In genomic region chr3:10187295-10187876, GRCh38 we compare ENCODE assay signal across 17 cellular contexts. TPM values are rescaled to one million over a fixed set of nuclear protein-coding genes. Genes with fewer than 3 reads are reported as not detected.
DNase-seq lines count a peak whose midpoint lies in the region; ATAC-seq, FAIRE-seq and TF ChIP-seq lines count a peak whose summit lies in the region.
"Had no signal": no experiment of that assay in that cellular context is flagged by ENCODE, and none has a peak within 500 bp of the region (broad histone marks: within the 10 kb centered on the region; RNA-seq: fewer than 3 reads in every experiment).

No MANE protein-coding gene starts in this region.

- no peak for FAIRE-seq in HepG2 (lab: Jason Lieb, UNC)
- FAIRE-seq: small intestine had no signal

- H3K9me3 ChIP-seq in thymus (ENCODE audit: control insufficient read depth) (no peaks in the 10 kb centered on the region), HepG2 (ENCODE audit: low read length) (no peaks in the 10 kb centered on the region)
- H3K9me3 ChIP-seq: testis had no signal

- H3K27me3 Mint-ChIP-seq in activated naive CD4-positive, alpha-beta T cell treated with anti-CD3 and anti-CD28 coated beads, Interleukin-2, amount 50 U/mL, for 24 hours: no peaks in the 10 kb centered on the region
- H3K27me3 Mint-ChIP-seq in activated CD8-positive, alpha-beta T cell treated with anti-CD3 and anti-CD28 coated beads, Interleukin-2, amount 10 ng/mL, durations not matched to agents 7 days and 5 days (ENCODE audit: low read depth): no peaks in the 10 kb centered on the region

- no peak for TF ChIP-seq CTCF in HepG2 (CRISPR knock-in tag; IDR thresholded peaks at IDR 0.05)

- H3K36me3 Mint-ChIP-seq in activated naive CD4-positive, alpha-beta T cell treated with anti-CD3 and anti-CD28 coated beads, Interleukin-2, amount 50 U/mL, for 24 hours: peaks cover 4% of the 10 kb centered on the region
- H3K36me3 Mint-ChIP-seq in activated CD8-positive, alpha-beta T cell treated with anti-CD3 and anti-CD28 coated beads, Interleukin-2, amount 10 ng/mL, durations not matched to agents 7 days and 5 days (ENCODE audit: low read depth): peaks cover 9% of the 10 kb centered on the region

- no peak overlapping the region for H3K4me3 ChIP-seq in thymus (ENCODE audit: low read length)
- no peak overlapping the region for H3K4me3 ChIP-seq in HepG2 (replicated peaks in 1 of 3; ENCODE audit: insufficient read depth in 1 of 3, low read depth in 2 of 3, low read length in 3 of 3)
- H3K4me3 ChIP-seq: testis had no signal

- TF ChIP-seq RAD21 in HepG2 (CRISPR knock-in tag; IDR thresholded peaks at IDR 0.05): no peak

- 94% methylated on average over 4 of the region's 4 CpGs for WGBS in thymus
- WGBS in HepG2 (ENCODE audit: low lambda C conversion rate): 97% methylated on average over 4 of the region's 4 CpGs

- H3K27ac ChIP-seq in thymus (ENCODE audit: low read depth) (peak overlapping the region; percentile 33), HepG2 (ENCODE audit: extremely low read length, insufficient read depth, low read length) (no peak overlapping the region)
- H3K27ac ChIP-seq: testis had no signal

- H3K27me3 ChIP-seq in thymus (ENCODE audit: control insufficient read depth, insufficient read depth) (no peaks in the 10 kb centered on the region), HepG2 (ENCODE audit: control insufficient read depth in 1 of 2, insufficient read depth in 2 of 2, low read length in 2 of 2) (no peaks in the 10 kb centered on the region)
- H3K27me3 ChIP-seq: testis had no signal

- peaks cover 69% of the 10 kb centered on the region for H3K4me1 Mint-ChIP-seq in activated naive CD4-positive, alpha-beta T cell treated with anti-CD3 and anti-CD28 coated beads, Interleukin-2, amount 50 U/mL, for 24 hours
- peaks cover 68% of the 10 kb centered on the region for H3K4me1 Mint-ChIP-seq in activated CD8-positive, alpha-beta T cell treated with anti-CD3 and anti-CD28 coated beads, Interleukin-2, amount 10 ng/mL, durations not matched to agents 7 days and 5 days (ENCODE audit: low read depth)

- TF ChIP-seq POLR2A in HepG2 (IDR thresholded peaks at IDR 0.05; ENCODE audit: insufficient read depth in 1 of 2, low read depth in 2 of 2, low read length in 2 of 2): no peak

- H3K9me3 Mint-ChIP-seq in activated naive CD4-positive, alpha-beta T cell treated with anti-CD3 and anti-CD28 coated beads, Interleukin-2, amount 50 U/mL, for 24 hours: no peaks in the 10 kb centered on the region
- no peaks in the 10 kb centered on the region for H3K9me3 Mint-ChIP-seq in activated CD8-positive, alpha-beta T cell treated with anti-CD3 and anti-CD28 coated beads, Interleukin-2, amount 10 ng/mL, durations not matched to agents 7 days and 5 days (ENCODE audit: insufficient read depth)
- H3K9me3 Mint-ChIP-seq: activated naive CD4-positive, alpha-beta T cell treated with anti-CD3 and anti-CD28 coated beads for 36 hours had no signal

- no peaks in the 10 kb centered on the region for H4K20me1 ChIP-seq in HepG2 (ENCODE audit: insufficient read depth, low read length)

- in situ Hi-C loops in HepG2 (cut with HindIII; ENCODE audit: extremely low pct_ligation_motif_present, low pct_unique_long_range_greater_than_20kb): no loop called here

- CTCF ChIA-PET in activated CD8-positive, alpha-beta T cell treated with anti-CD3 and anti-CD28 coated beads, Interleukin-2, amount 10 ng/mL, durations not matched to agents 7 days and 5 days (lab: Charles Lee): interaction anchor here (1.4 to 2.5 kb wide), 3 partner anchors 22 to 35 kb away, joined by 4 to 12 read pairs (median 7); partner anchors contain the start of gene IRAK2
- CTCF ChIA-PET in HepG2 (lab: Yijun Ruan, JAX; ENCODE audit: low intra/inter-chr PET ratio, low total read pairs): no interaction called here

- TF ChIP-seq EP300 in HepG2 (IDR thresholded peaks at IDR 0.05; ENCODE audit: low read depth in 2 of 2, low read length in 2 of 2) (no peak), HepG2 (CRISPR knock-in tag; IDR thresholded peaks at IDR 0.05; ENCODE audit: borderline replicate concordance) (no peak)

- H3K4me1 ChIP-seq in thymus (ENCODE audit: control insufficient read depth, insufficient read depth, low read length): peaks cover 22% of the 10 kb centered on the region
- peaks cover 24% of the 10 kb centered on the region for H3K4me1 ChIP-seq in HepG2 (ENCODE audit: insufficient read depth, low read length)

- no peaks in the 10 kb centered on the region for H3K79me2 ChIP-seq in HepG2 (ENCODE audit: insufficient read depth, low read length)

- DNase-seq in activated naive CD4-positive, alpha-beta T cell treated with Interleukin-2 at 50 U/mL for 16 hours: no peak
- DNase-seq in activated CD8-positive, alpha-beta T cell treated with anti-CD3 and anti-CD28 coated beads, Interleukin-2, amount 10 ng/mL, durations not matched to agents 7 days and 5 days: no peak
- DNase-seq in kidney tubule cell (ENCODE audit: low spot score) (peak; percentile 41), dedifferentiated amniotic fluid mesenchymal stem cell (ENCODE audit: extremely low spot score) (no peak), NCI-H1417 treated with DMSO at 0.1 percent for 48 hours (lab: John Stamatoyannopoulos, UW) (no peak), HepG2 (ENCODE audit: low spot score) (no peak)
- DNase-seq: ACHN; activated CD8-positive, alpha-beta memory T cell treated with anti-CD3 and anti-CD28 coated beads for 24 hours; activated naive CD4-positive, alpha-beta T cell treated with anti-CD3 and anti-CD28 coated beads for 36 hours; erythroblast; NCI-H146; NCI-H510A treated with DMSO at 0.1 percent for 48 hours; small intestine; testis had no signal

- intact Hi-C loops in HepG2 (cut with micrococcal nuclease; ENCODE audit: unreplicated experiment): no loop called here

- H3K27ac Mint-ChIP-seq in activated naive CD4-positive, alpha-beta T cell treated with anti-CD3 and anti-CD28 coated beads, Interleukin-2, amount 50 U/mL, for 24 hours: peak overlapping the region; percentile 72
- H3K27ac Mint-ChIP-seq in activated CD8-positive, alpha-beta T cell treated with anti-CD3 and anti-CD28 coated beads, Interleukin-2, amount 10 ng/mL, durations not matched to agents 7 days and 5 days: peak overlapping the region; percentile 44

- H3K4me3 Mint-ChIP-seq in activated naive CD4-positive, alpha-beta T cell treated with anti-CD3 and anti-CD28 coated beads, Interleukin-2, amount 50 U/mL, for 24 hours: no peak overlapping the region
- H3K4me3 Mint-ChIP-seq in activated CD8-positive, alpha-beta T cell treated with anti-CD3 and anti-CD28 coated beads, Interleukin-2, amount 10 ng/mL, durations not matched to agents 7 days and 5 days: no peak overlapping the region
- H3K4me3 Mint-ChIP-seq: activated naive CD4-positive, alpha-beta T cell treated with anti-CD3 and anti-CD28 coated beads for 36 hours had no signal

- no peak overlapping the region for H3K4me2 ChIP-seq in HepG2 (ENCODE audit: low read depth, low read length)

- no peak overlapping the region for H2AFZ ChIP-seq in HepG2 (ENCODE audit: low read length)

- H3K9ac ChIP-seq in HepG2 (ENCODE audit: insufficient read depth, low read depth, low read length): no peak overlapping the region

- no TSS peak for BruUV-seq in HepG2 (replicated peaks; lab: Mats Ljungman, UMichigan)

- POLR2A ChIA-PET in activated CD8-positive, alpha-beta T cell treated with anti-CD3 and anti-CD28 coated beads, Interleukin-2, amount 10 ng/mL, durations not matched to agents 7 days and 5 days (lab: Charles Lee): interaction anchor here (0.8 to 1.3 kb wide), 2 partner anchors 11 to 46 kb away, joined by 3 read pairs; partner anchors contain the start of gene VHL
- POLR2A ChIA-PET in HepG2 (lab: Yijun Ruan, JAX): interaction anchor here (1.3 to 2.2 kb wide), 2 partner anchors 17 to 34 kb away, joined by 3 to 8 read pairs; no protein-coding TSS in a partner anchor

- no peak for ATAC-seq in activated CD8-positive, alpha-beta T cell treated with anti-CD3 and anti-CD28 coated beads, Interleukin-2, amount 10 ng/mL, durations not matched to agents 7 days and 5 days
- ATAC-seq in HepG2: no peak
- ATAC-seq: left ventricle myocardium superior had no signal

- H3K36me3 ChIP-seq in thymus (ENCODE audit: control insufficient read depth, insufficient read depth): no peaks in the 10 kb centered on the region
- peaks cover 10 to 45% of the 10 kb centered on the region in 2 experiments for H3K36me3 ChIP-seq in HepG2 (replicated peaks in 1 of 2; ENCODE audit: control insufficient read depth in 1 of 2, insufficient read depth in 2 of 2, low read length in 2 of 2)

RNA-seq across cellular contexts. Expression of gene IRAK2, which starts 22.7 kb away (rescaled TPM):
- 1 to 10 TPM; 1.3 to 1.4 TPM for total RNA-seq in activated CD8-positive, alpha-beta T cell treated with anti-CD3 and anti-CD28 coated beads, Interleukin-2, amount 10 ng/mL, durations not matched to agents 7 days and 5 days
- polyA plus RNA-seq in thymus (3.3 TPM), HepG2 (2011; rRNA removed) (23.3 and 27.9 TPM in 2 replicates)
- total RNA-seq in HepG2 (2016; rRNA removed; fragmentation: Illumina TruSeq; extraction: Trizol): 13.1 and 15.3 TPM in 2 replicates
- total RNA-seq in HepG2 (2016; cell fraction: cytosol; rRNA removed; fragmentation: Illumina TruSeq; extraction: Trizol; ENCODE audit: low read depth): 1.5 and 1.7 TPM in 2 replicates
- total RNA-seq in HepG2 (2016; cell fraction: insoluble cytoplasmic fraction; rRNA removed; fragmentation: Illumina TruSeq; extraction: Trizol): 12.7 and 14.4 TPM in 2 replicates
- total RNA-seq in HepG2 (2016; cell fraction: membrane; rRNA removed; fragmentation: Illumina TruSeq; extraction: Trizol): 5.2 TPM in 2 replicates
- 8.0 and 8.2 TPM in 2 replicates for total RNA-seq in HepG2 (2016; cell fraction: nucleus; rRNA removed; fragmentation: Illumina TruSeq; extraction: Trizol)
- 20.5 and 24.9 TPM in 2 replicates for polyA plus RNA-seq in HepG2 (2011; cell fraction: cytosol; rRNA removed)
- 10.1 and 12.7 TPM in 2 replicates for polyA plus RNA-seq in HepG2 (2011; cell fraction: nucleus; rRNA removed)
- 12.4 and 13.3 TPM in 2 replicates for polyA plus RNA-seq in HepG2 (2012)
- polyA plus RNA-seq in HepG2 (2016; cell fraction: cytosol; fragmentation: Illumina TruSeq; extraction: Trizol; ENCODE audit: low read depth): 0.59 and 0.79 TPM in 2 replicates
- polyA plus RNA-seq in HepG2 (2016; cell fraction: insoluble cytoplasmic fraction; fragmentation: Illumina TruSeq; extraction: Trizol; ENCODE audit: low read depth): 11.6 and 13.6 TPM in 2 replicates
- polyA plus RNA-seq in HepG2 (2016; cell fraction: membrane; fragmentation: Illumina TruSeq; extraction: Trizol; ENCODE audit: low read depth): 1.8 and 2.2 TPM in 2 replicates
- 9.0 and 10.2 TPM in 2 replicates for polyA plus RNA-seq in HepG2 (2016; cell fraction: nucleus; fragmentation: Illumina TruSeq; extraction: Trizol; ENCODE audit: insufficient read depth, low read depth)
- 11.7 and 37.7 TPM in 2 replicates for polyA minus RNA-seq in HepG2 (2011; rRNA and poly(A)+ RNA removed; ENCODE audit: low replicate concordance)
- 15.0 and 20.4 TPM in 2 replicates for polyA minus RNA-seq in HepG2 (2011; cell fraction: cytosol; rRNA and poly(A)+ RNA removed)
- 9.5 and 12.4 TPM in 2 replicates for polyA minus RNA-seq in HepG2 (2011; cell fraction: nucleus; rRNA and poly(A)+ RNA removed)

RNA-seq across cellular contexts. Expression of gene VHL, which starts 45.8 kb away (rescaled TPM):
- 10 to 100 TPM; 57.0 to 59.1 TPM for total RNA-seq in activated CD8-positive, alpha-beta T cell treated with anti-CD3 and anti-CD28 coated beads, Interleukin-2, amount 10 ng/mL, durations not matched to agents 7 days and 5 days
- polyA plus RNA-seq in thymus (78.0 TPM), HepG2 (2011; rRNA removed) (23.5 and 24.2 TPM in 2 replicates)
- total RNA-seq in HepG2 (2016; rRNA removed; fragmentation: Illumina TruSeq; extraction: Trizol): 51.7 and 64.4 TPM in 2 replicates
- 9.3 and 10.4 TPM in 2 replicates for total RNA-seq in HepG2 (2016; cell fraction: cytosol; rRNA removed; fragmentation: Illumina TruSeq; extraction: Trizol; ENCODE audit: low read depth)
- 51.6 and 58.3 TPM in 2 replicates for total RNA-seq in HepG2 (2016; cell fraction: insoluble cytoplasmic fraction; rRNA removed; fragmentation: Illumina TruSeq; extraction: Trizol)
- total RNA-seq in HepG2 (2016; cell fraction: membrane; rRNA removed; fragmentation: Illumina TruSeq; extraction: Trizol): 50.5 and 52.2 TPM in 2 replicates
- 34.3 and 34.9 TPM in 2 replicates for total RNA-seq in HepG2 (2016; cell fraction: nucleus; rRNA removed; fragmentation: Illumina TruSeq; extraction: Trizol)
- polyA plus RNA-seq in HepG2 (2011; cell fraction: cytosol; rRNA removed): 11.8 and 18.6 TPM in 2 replicates
- 10.9 and 13.2 TPM in 2 replicates for polyA plus RNA-seq in HepG2 (2011; cell fraction: nucleus; rRNA removed)
- 40.2 and 41.2 TPM in 2 replicates for polyA plus RNA-seq in HepG2 (2012)
- polyA plus RNA-seq in HepG2 (2016; cell fraction: cytosol; fragmentation: Illumina TruSeq; extraction: Trizol; ENCODE audit: low read depth): 6.7 and 9.7 TPM in 2 replicates
- 60.6 and 64.6 TPM in 2 replicates for polyA plus RNA-seq in HepG2 (2016; cell fraction: insoluble cytoplasmic fraction; fragmentation: Illumina TruSeq; extraction: Trizol; ENCODE audit: low read depth)
- 33.5 and 35.8 TPM in 2 replicates for polyA plus RNA-seq in HepG2 (2016; cell fraction: membrane; fragmentation: Illumina TruSeq; extraction: Trizol; ENCODE audit: low read depth)
- polyA plus RNA-seq in HepG2 (2016; cell fraction: nucleus; fragmentation: Illumina TruSeq; extraction: Trizol; ENCODE audit: insufficient read depth, low read depth): 53.4 and 54.4 TPM in 2 replicates
- polyA minus RNA-seq in HepG2 (2011; rRNA and poly(A)+ RNA removed; ENCODE audit: low replicate concordance): 22.0 and 26.6 TPM in 2 replicates
- polyA minus RNA-seq in HepG2 (2011; cell fraction: cytosol; rRNA and poly(A)+ RNA removed): 15.5 and 17.2 TPM in 2 replicates
- 13.1 and 13.4 TPM in 2 replicates for polyA minus RNA-seq in HepG2 (2011; cell fraction: nucleus; rRNA and poly(A)+ RNA removed)
